ENCODE assay signal across 12 cellular contexts in the genomic region with DNA sequence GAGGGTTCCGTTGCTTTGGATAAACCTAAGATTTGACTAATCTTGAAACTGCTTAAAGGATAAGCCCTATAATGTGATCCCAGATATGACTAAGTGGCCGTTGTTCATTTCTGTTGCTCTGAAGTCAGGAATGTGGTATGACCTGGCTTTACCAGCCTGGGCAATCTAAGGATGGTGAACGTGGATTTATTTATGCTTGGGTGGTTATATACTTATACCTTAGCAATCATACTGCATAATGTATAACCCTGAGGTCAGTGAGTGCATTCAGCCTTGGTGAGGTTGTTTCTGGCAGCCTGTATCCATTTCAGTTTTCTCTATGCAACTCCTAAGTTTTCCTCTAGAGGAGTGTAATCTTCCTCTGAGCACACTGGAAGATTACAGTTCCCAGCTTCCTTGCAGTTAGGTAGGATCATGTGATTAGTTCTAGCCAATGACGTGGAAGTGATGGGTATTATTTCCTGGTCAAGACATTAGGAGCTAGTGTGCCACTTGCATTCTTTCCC. TPM values are rescaled to one million over a fixed set of nuclear protein-coding genes. Genes with fewer than 3 reads are reported as not detected.
A peak's percentile ranks its signal among the peaks of the same experiment; 100 is the strongest.
DNase-seq lines count a peak whose midpoint lies in the region; ATAC-seq and TF ChIP-seq lines count a peak whose summit lies in the region.
"Had no signal": no experiment of that assay in that cellular context is flagged by ENCODE, and none has a peak within 500 bp of the region (broad histone marks: within the 10 kb centered on the region; RNA-seq: fewer than 3 reads in every experiment).

No MANE protein-coding gene starts in this region.

- H3K4me1 ChIP-seq in PC-9 (replicated peaks; ENCODE audit: insufficient read depth): peaks cover 60% of the 10 kb centered on the region
- peaks cover 25% of the 10 kb centered on the region for H3K4me1 ChIP-seq in skeletal muscle satellite cell (ENCODE audit: control insufficient read depth, insufficient read depth, low read length)

- H3K79me2 ChIP-seq in PC-9 (ENCODE audit: low read depth): peaks cover 42% of the 10 kb centered on the region

- CTCF ChIA-PET in PC-9 (lab: Charles Lee): no interaction called here

- no TSS peak for BruUV-seq in PC-9 (replicated peaks; lab: Mats Ljungman, UMichigan)

- ATAC-seq in GM21717 (IDR thresholded peaks at IDR 0.05; ENCODE audit: unreplicated experiment) (no peak), HG03135 (IDR thresholded peaks at IDR 0.05; ENCODE audit: unreplicated experiment) (no peak)
- ATAC-seq: T-cell had no signal

- DNase-seq in NCI-H2227 (lab: John Stamatoyannopoulos, UW; ENCODE audit: unreplicated experiment) (peak; percentile 24), NCI-H2227 treated with DMSO at 0.1 percent for 48 hours (lab: John Stamatoyannopoulos, UW) (no peak), PC-9 (peak; percentile 39 to 95), dedifferentiated amniotic fluid mesenchymal stem cell (ENCODE audit: extremely low spot score) (peak; percentile 51)
- no peak for DNase-seq in stimulated activated naive CD4-positive, alpha-beta T cell treated with Interleukin-2 at 50 U/mL for 16 hours (lab: John Stamatoyannopoulos, UW)
- DNase-seq: activated effector memory CD4-positive, alpha-beta T cell treated with anti-CD3 and anti-CD28 coated beads, Interleukin-2, amount 50 U/mL, for 16 hours; NCI-H187 treated with DMSO at 0.1 percent for 48 hours; ovary; T-cell had no signal

- H3K27me3 ChIP-seq in PC-9 (ENCODE audit: insufficient read depth, low read depth): no peaks in the 10 kb centered on the region
- no peaks in the 10 kb centered on the region for H3K27me3 ChIP-seq in skeletal muscle satellite cell (ENCODE audit: control insufficient read depth, insufficient read depth, low read length)
- H3K27me3 ChIP-seq: ovary had no signal

- peak overlapping the region; percentile 9 for H3K9ac ChIP-seq in skeletal muscle satellite cell (ENCODE audit: low read depth, low read length)

- TF ChIP-seq CTCF in PC-9 (conservative IDR thresholded peaks at IDR 0.05): peak; percentile 25; the same call in 1 of the 2 replicates

- no peaks in the 10 kb centered on the region for H3K9me2 ChIP-seq in PC-9 (ENCODE audit: insufficient read depth)

- POLR2A ChIA-PET in PC-9 (lab: Charles Lee; ENCODE audit: unreplicated experiment): interaction anchor here (0.6 kb wide), 1 partner anchor 22 kb away, joined by 7 read pairs; no protein-coding TSS in a partner anchor

- no peak overlapping the region for H2AFZ ChIP-seq in PC-9

- no peaks in the 10 kb centered on the region for H3K36me3 ChIP-seq in PC-9 (ENCODE audit: low read depth)
- H3K36me3 ChIP-seq in skeletal muscle satellite cell (ENCODE audit: insufficient read depth, low read length): no peaks in the 10 kb centered on the region
- H3K36me3 ChIP-seq: ovary had no signal

- peaks cover 6% of the 10 kb centered on the region; the same call in 1 of the 2 replicates for H3K9me3 ChIP-seq in PC-9 (ENCODE audit: insufficient read depth, low read depth)
- H3K9me3 ChIP-seq in skeletal muscle satellite cell (replicated peaks; ENCODE audit: low read length): no peaks in the 10 kb centered on the region
- H3K9me3 ChIP-seq: ovary had no signal

- H3K4me3 ChIP-seq in PC-9 (peak overlapping the region; percentile 31; the same call in 1 of the 2 replicates), skeletal muscle satellite cell (ENCODE audit: low read length) (peak overlapping the region; percentile 4)
- H3K4me3 ChIP-seq: ovary had no signal

- peak overlapping the region; percentile 68 for H3K4me2 ChIP-seq in PC-9
- H3K4me2 ChIP-seq in skeletal muscle satellite cell (ENCODE audit: low read length): peak overlapping the region; percentile 35

- intact Hi-C loops in PC-9 (cut with micrococcal nuclease; ENCODE audit: unreplicated experiment): no loop called here

- no peaks in the 10 kb centered on the region for H4K20me1 ChIP-seq in PC-9 (ENCODE audit: insufficient read depth)

- H3K27ac ChIP-seq in PC-9: peak overlapping the region; percentile 79
- H3K27ac ChIP-seq: ovary had no signal

- H3F3A ChIP-seq in PC-9 (ENCODE audit: insufficient read depth, low read depth): peaks cover 34% of the 10 kb centered on the region

RNA-seq across cellular contexts. Expression of a gene that starts 41.9 kb away (rescaled TPM):
- total RNA-seq in PC-9 (2021): 49.2 and 58.1 TPM in 2 replicates
- 98.7 and 100 TPM in 2 replicates for total RNA-seq in skeletal muscle satellite cell (2012; rRNA removed)

RNA-seq across cellular contexts. Expression of a gene that starts 42.1 kb away (rescaled TPM):
- 8.1 and 14.0 TPM in 2 replicates for total RNA-seq in PC-9 (2021)
- total RNA-seq in skeletal muscle satellite cell (2012; rRNA removed): 13.9 and 15.1 TPM in 2 replicates

Comparison
In these comparisons a context has a peak if more than half of its experiments do, and no peak if none do; other contexts are left out.
1. DNase-seq: peak in NCI-H2227 (single experiment), PC-9 (2 of 2) and dedifferentiated amniotic fluid mesenchymal stem cell (single experiment); none in NCI-H2227 treated with DMSO at 0.1 percent for 48 hours (single experiment) and stimulated activated naive CD4-positive, alpha-beta T cell treated with Interleukin-2 at 50 U/mL for 16 hours (single experiment).